In the genomic region with DNA sequence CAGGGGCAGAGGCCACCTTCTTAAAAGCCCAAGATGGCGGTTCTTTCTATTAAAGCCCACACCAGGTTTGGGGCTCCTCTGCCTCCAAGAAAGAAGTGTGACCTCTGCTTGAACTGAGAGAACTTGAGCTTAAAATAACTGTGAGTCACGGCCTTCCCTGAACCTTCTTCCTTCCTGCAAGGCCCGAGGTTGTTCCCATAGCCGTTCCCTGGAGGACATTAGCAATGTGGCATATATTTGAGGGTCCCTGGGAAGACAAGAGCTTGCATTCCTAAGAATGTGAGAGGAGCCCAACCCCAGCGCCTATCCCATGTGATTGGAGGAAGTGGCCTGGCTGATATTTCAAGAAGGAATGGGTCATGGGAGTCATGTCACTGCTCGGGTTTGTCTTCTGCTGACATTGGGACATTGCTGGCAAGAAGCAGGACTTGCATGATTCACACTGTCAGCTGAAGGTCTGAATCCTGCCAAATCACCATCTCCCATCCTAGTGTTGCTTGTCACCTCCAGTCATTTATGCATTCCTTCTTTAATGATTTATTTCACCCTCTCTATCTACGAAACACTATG, we compare ENCODE assay signal across 11 cellular contexts.
DNase-seq lines count a peak whose midpoint lies in the region; ATAC-seq and TF ChIP-seq lines count a peak whose summit lies in the region.
"Had no signal": no experiment of that assay in that cellular context is flagged by ENCODE, and none has a peak within 500 bp of the region (broad histone marks: within the 10 kb centered on the region; RNA-seq: fewer than 3 reads in every experiment).

No MANE protein-coding gene starts in this region.

- no peaks in the 10 kb centered on the region for H3K36me3 ChIP-seq in SJCRH30
- no peaks in the 10 kb centered on the region for H3K36me3 ChIP-seq in parathyroid adenoma (ENCODE audit: control insufficient read depth, insufficient read depth, low read length)

- no peak for TF ChIP-seq CTCF in foreskin keratinocyte (conservative IDR thresholded peaks at IDR 0.05)
- no peak for TF ChIP-seq CTCF in parathyroid adenoma (IDR thresholded peaks at IDR 0.05)

- no peak overlapping the region for H2AFZ ChIP-seq in parathyroid adenoma

- H3K9ac ChIP-seq in parathyroid adenoma: no peak overlapping the region

- H3K9me3 ChIP-seq in SJCRH30 (replicated peaks) (no peaks in the 10 kb centered on the region), parathyroid adenoma (ENCODE audit: control insufficient read depth, low read length) (no peaks in the 10 kb centered on the region)

- no peak overlapping the region for H3K27ac ChIP-seq in SJCRH30
- no peak overlapping the region for H3K27ac ChIP-seq in foreskin keratinocyte
- H3K27ac ChIP-seq in parathyroid adenoma: peak overlapping the region; percentile 43

- no peaks in the 10 kb centered on the region for H3K27me3 ChIP-seq in SJCRH30
- H3K27me3 ChIP-seq in foreskin keratinocyte: no peaks in the 10 kb centered on the region
- no peaks in the 10 kb centered on the region for H3K27me3 ChIP-seq in parathyroid adenoma (ENCODE audit: control insufficient read depth, insufficient read depth, low read length)

- ATAC-seq in foreskin keratinocyte (peak; percentile 85), HG03342 (IDR thresholded peaks at IDR 0.05; ENCODE audit: unreplicated experiment) (no peak), GM21447 (IDR thresholded peaks at IDR 0.05; ENCODE audit: unreplicated experiment) (no peak)

- peaks cover 30% of the 10 kb centered on the region for H3K4me1 ChIP-seq in SJCRH30
- no peaks in the 10 kb centered on the region for H3K4me1 ChIP-seq in foreskin keratinocyte
- no peaks in the 10 kb centered on the region for H3K4me1 ChIP-seq in parathyroid adenoma

- no peak overlapping the region for H3K4me3 ChIP-seq in SJCRH30
- H3K4me3 ChIP-seq in parathyroid adenoma (ENCODE audit: low read depth, low read length): no peak overlapping the region

- H3K79me2 ChIP-seq in parathyroid adenoma: no peaks in the 10 kb centered on the region

- peak; percentile 79 for DNase-seq in Daoy (ENCODE audit: low read depth)
- peak; percentile 18 to 36 for DNase-seq in SJCRH30
- peak; percentile 5 to 9 for DNase-seq in foreskin keratinocyte
- DNase-seq in activated CD4-positive, alpha-beta T cell treated with anti-CD3 and anti-CD28 coated beads, Interleukin-2, amount 50 U/mL, for 4 hours: no peak
- no peak for DNase-seq in activated CD4-positive, CD25-positive, alpha-beta regulatory T cell (lab: John Stamatoyannopoulos, UW)
- DNase-seq: activated T-cell treated with anti-CD3 and anti-CD28 coated beads, Interleukin-2, amount 50 U/mL, for 1 hour; DMS 273 treated with DMSO at 0.1 percent for 48 hours; NCI-H187 treated with DMSO at 0.1 percent for 48 hours had no signal

- H3K4me2 ChIP-seq in parathyroid adenoma (ENCODE audit: low read length): no peak overlapping the region

Comparison
In these comparisons a context has a peak if more than half of its experiments do, and no peak if none do; other contexts are left out.
1. DNase-seq: peak in Daoy (single experiment), SJCRH30 (2 of 2) and foreskin keratinocyte (2 of 2); none in activated CD4-positive, alpha-beta T cell treated with anti-CD3 and anti-CD28 coated beads, Interleukin-2, amount 50 U/mL, for 4 hours (0 of 2) and activated CD4-positive, CD25-positive, alpha-beta regulatory T cell (0 of 4).